Comparison of ENCODE assay signal across 13 cellular contexts in genomic region chr12:49225551-49226166, GRCh38. TPM values are rescaled to one million over a fixed set of nuclear protein-coding genes. Genes with fewer than 3 reads are reported as not detected.
DNase-seq lines count a peak whose midpoint lies in the region; ATAC-seq and TF ChIP-seq lines count a peak whose summit lies in the region.
"Had no signal": no experiment of that assay in that cellular context is flagged by ENCODE, and none has a peak within 500 bp of the region (broad histone marks: within the 10 kb centered on the region; RNA-seq: fewer than 3 reads in every experiment).

No MANE protein-coding gene starts in this region.

- peak; percentile 20 for DNase-seq in AG10803 (ENCODE audit: low read depth)
- no peak for DNase-seq in HCT116 (ENCODE audit: low read depth, low spot score)
- DNase-seq in Ammon's horn (ENCODE audit: low spot score) = no peak
- no peak for DNase-seq in cerebellar cortex (ENCODE audit: low spot score)
- DNase-seq in superior temporal gyrus (ENCODE audit: extremely low spot score) = no peak
- DNase-seq: activated gamma-delta T cell treated with Interleukin-2 at 50 U/mL for 16 hours; effector CD4-positive, alpha-beta T cell; NCI-H2029 treated with DMSO at 0.1 percent for 48 hours; stimulated activated naive CD4-positive, alpha-beta T cell had no signal

- BruUV-seq in HCT116 (replicated peaks; lab: Mats Ljungman, UMichigan) = no TSS peak

- no peaks in the 10 kb centered on the region for H3K27me3 ChIP-seq in HCT116 (ENCODE audit: insufficient read depth, low read length)
- H3K27me3 ChIP-seq in layer of hippocampus (ENCODE audit: control insufficient read depth, insufficient read depth, low read length) = no peaks in the 10 kb centered on the region

- CTCF ChIA-PET in HCT116 (lab: Charles Lee) = interaction anchor here (0.9 to 1.3 kb wide), 5 partner anchors 9 to 156 kb away, joined by 3 to 11 read pairs (median 3); partner anchors contain the start of genes RHEBL1 and TUBA1B

- ATAC-seq in HCT116 (peak; percentile 89), GM18868 (IDR thresholded peaks at IDR 0.05; ENCODE audit: unreplicated experiment) (no peak)

- peak overlapping the region; percentile 1; the same call in 1 of the 2 replicates for H3K4me2 ChIP-seq in HCT116 (ENCODE audit: low read length)

- H3K79me2 ChIP-seq in HCT116 (ENCODE audit: insufficient read depth, low read length) = no peaks in the 10 kb centered on the region

- intact Hi-C loops in HCT116 (cut with micrococcal nuclease) = no loop called here

- H3K4me1 ChIP-seq in HCT116 (ENCODE audit: control insufficient read depth in 1 of 2, insufficient read depth in 2 of 2, low read length in 2 of 2) = peaks cover 6 to 13% of the 10 kb centered on the region in 2 experiments; a peak in 3 of 4 replicates

- peak; percentile 43; the same call in 1 of the 2 replicates for TF ChIP-seq RAD21 in HCT116 (IDR thresholded peaks at IDR 0.05; ENCODE audit: low read depth)

- H4K20me1 ChIP-seq in HCT116 (ENCODE audit: insufficient read depth) = no peaks in the 10 kb centered on the region

- H3K36me3 ChIP-seq in HCT116 (ENCODE audit: control insufficient read depth in 1 of 2, insufficient read depth in 2 of 2, low read length in 2 of 2) = no peaks in the 10 kb centered on the region

- no peaks in the 10 kb centered on the region for H3K9me2 ChIP-seq in HCT116 (ENCODE audit: insufficient read depth)

- H3K4me3 ChIP-seq in AG10803 (ENCODE audit: low read length) (no peak overlapping the region), HCT116 (replicated peaks in 1 of 2; ENCODE audit: low read depth in 1 of 2, low read length in 2 of 2) (no peak overlapping the region), WI38 (ENCODE audit: low read depth, low read length) (no peak overlapping the region)

- RAD21 ChIA-PET in HCT116 (lab: Charles Lee; ENCODE audit: low non-redundant PET in 1 of 2, low total read pairs in 2 of 2, uncharacterized antibody in 2 of 2, unreplicated experiment in 2 of 2) = no interaction called here

- no peak overlapping the region for H3K27ac ChIP-seq in HCT116 (ENCODE audit: low read depth, low read length)
- peak overlapping the region; percentile 6 for H3K27ac ChIP-seq in layer of hippocampus (ENCODE audit: low read depth, low read length)
- H3K27ac ChIP-seq: C4-2B had no signal

- no peak overlapping the region for H2AFZ ChIP-seq in HCT116 (ENCODE audit: low read depth, low read length, poor library complexity, severe bottlenecking)

- no peak overlapping the region for H3K9ac ChIP-seq in HCT116 (ENCODE audit: low read length)

- no peak for TF ChIP-seq POLR2A in HCT116 (IDR thresholded peaks at IDR 0.05; ENCODE audit: borderline replicate concordance, extremely low read depth, insufficient read depth, insufficient read length)

- no peaks in the 10 kb centered on the region for H3K9me3 ChIP-seq in HCT116 (ENCODE audit: control insufficient read depth in 1 of 2, insufficient read depth in 1 of 2, low read depth in 1 of 2, low read length in 2 of 2)

- POLR2A ChIA-PET in HCT116 (lab: Charles Lee) = interaction anchor here (0.6 to 1.0 kb wide), 2 partner anchors 95 to 436 kb away, joined by 5 to 6 read pairs; partner anchors contain the start of gene TUBA1B

- 0 out of 2 replicates have a peak, but pooled peaks have one; percentile 6 for TF ChIP-seq CTCF in AG10803 (conservative IDR thresholded peaks at IDR 0.05; ENCODE audit: low read length)
- peak in 1 of 3 experiments; percentile 26; a peak in 2 of 6 replicates for TF ChIP-seq CTCF in HCT116 (IDR thresholded peaks at IDR 0.05 in 2 of 3, conservative IDR thresholded peaks at IDR 0.05 in 1 of 3; ENCODE audit: borderline replicate concordance in 1 of 3, insufficient read depth in 1 of 3, low read depth in 2 of 3, low read length in 2 of 3)
- peak; percentile 18; the same call in 1 of the 2 replicates for TF ChIP-seq CTCF in WI38 (IDR thresholded peaks at IDR 0.05; ENCODE audit: low read depth, low read length)

TF ChIP-seq in HCT116, 20 proteins besides CTCF, POLR2A, EP300 and RAD21:
- TF ChIP-seq ELF1 (IDR thresholded peaks at IDR 0.05; ENCODE audit: borderline replicate concordance, low read depth) = no peak
- no peak for TF ChIP-seq TCF7L2 (IDR thresholded peaks at IDR 0.05; ENCODE audit: borderline replicate concordance, extremely low read depth, insufficient read depth, insufficient read length)
- no peak for TF ChIP-seq ZNF274 (IDR thresholded peaks at IDR 0.05; ENCODE audit: low read depth, low read length)
- no peak for TF ChIP-seq ZFX (IDR thresholded peaks at IDR 0.05)
- TF ChIP-seq CBX3 (IDR thresholded peaks at IDR 0.05; ENCODE audit: low read depth) = no peak
- TF ChIP-seq YY1 (IDR thresholded peaks at IDR 0.05; ENCODE audit: extremely low read depth, insufficient replicate concordance, low read depth, low read length) = no peak
- TF ChIP-seq ZBTB33 (IDR thresholded peaks at IDR 0.05; ENCODE audit: extremely low read depth, insufficient replicate concordance, low read length) = no peak
- no peak for TF ChIP-seq ATF3 (IDR thresholded peaks at IDR 0.05)
- TF ChIP-seq SIN3A (IDR thresholded peaks at IDR 0.05; ENCODE audit: low read depth) = no peak
- no peak for TF ChIP-seq EGR1 (IDR thresholded peaks at IDR 0.05; ENCODE audit: low read depth)
- no peak for TF ChIP-seq EZH2phosphoT487 (IDR thresholded peaks at IDR 0.05; ENCODE audit: borderline replicate concordance)
- no peak for TF ChIP-seq FOSL1 (IDR thresholded peaks at IDR 0.05; ENCODE audit: low read depth)
- no peak for TF ChIP-seq CEBPB (IDR thresholded peaks at IDR 0.05; ENCODE audit: low read depth)
- TF ChIP-seq POLR2AphosphoS5 (IDR thresholded peaks at IDR 0.05; ENCODE audit: low read depth, low read length) = no peak
- TF ChIP-seq EZH2 (IDR thresholded peaks at IDR 0.05) = no peak
- no peak for TF ChIP-seq SP1 (IDR thresholded peaks at IDR 0.05; ENCODE audit: low read depth)
- no peak for TF ChIP-seq MAX (IDR thresholded peaks at IDR 0.05)
- no peak for TF ChIP-seq JUND (IDR thresholded peaks at IDR 0.05)
- TF ChIP-seq REST (IDR thresholded peaks at IDR 0.05; ENCODE audit: low read depth) = no peak
- no peak for TF ChIP-seq SRF (IDR thresholded peaks at IDR 0.05; ENCODE audit: low read depth)

RNA-seq across cellular contexts. Expression of gene TUBA1A, which starts 36.8 kb away (rescaled TPM):
- 24.1 TPM for total RNA-seq in HCT116 (2021; ENCODE audit: unreplicated experiment)
- 39.3 and 46.7 TPM in 2 replicates for polyA plus RNA-seq in HCT116 (2012)

RNA-seq across cellular contexts. Expression of gene TUBA1C, which starts 39.2 kb away (rescaled TPM):
- 571 TPM for total RNA-seq in HCT116 (2021; ENCODE audit: unreplicated experiment)
- polyA plus RNA-seq in HCT116 (2012) = 1,132 and 1,135 TPM in 2 replicates
